Comparison of ENCODE assay signal across 10 cellular contexts in genomic region chr15:96359772-96360498, GRCh38. TPM values are rescaled to one million over a fixed set of nuclear protein-coding genes. Genes with fewer than 3 reads are reported as not detected.
A peak's percentile ranks its signal among the peaks of the same experiment; 100 is the strongest.
DNase-seq lines count a peak whose midpoint lies in the region; ATAC-seq lines count a peak whose summit lies in the region.
"Had no signal": no experiment of that assay in that cellular context is flagged by ENCODE, and none has a peak within 500 bp of the region (broad histone marks: within the 10 kb centered on the region; RNA-seq: fewer than 3 reads in every experiment).

No MANE protein-coding gene starts in this region.

- peaks cover 41% of the 10 kb centered on the region for H3K4me1 ChIP-seq in HUES6 (ENCODE audit: control insufficient read depth, insufficient read depth, low read length)
- peaks cover 41% of the 10 kb centered on the region for H3K4me1 ChIP-seq in stomach smooth muscle (ENCODE audit: control insufficient read depth, insufficient read depth, low read length)

- H3K9ac ChIP-seq in HUES6 (ENCODE audit: low read length) (no peak overlapping the region), stomach smooth muscle (ENCODE audit: low read length in 2 of 2) (peak overlapping the region; percentile 70 to 86)

- H3K27me3 ChIP-seq in HUES6 (ENCODE audit: control insufficient read depth, insufficient read depth, low read length) (peaks cover 100% of the 10 kb centered on the region), stomach smooth muscle (ENCODE audit: control insufficient read depth in 1 of 2, insufficient read depth in 2 of 2, low read length in 2 of 2) (no peaks in the 10 kb centered on the region)

- no peaks in the 10 kb centered on the region for H3K9me3 ChIP-seq in HUES6 (ENCODE audit: control insufficient read depth, insufficient read depth, low read depth, low read length)
- H3K9me3 ChIP-seq in stomach smooth muscle (ENCODE audit: control insufficient read depth in 2 of 2, low read length in 2 of 2): no peaks in the 10 kb centered on the region

- peak; percentile 60 for DNase-seq in dermis blood vessel endothelial cell
- peak; percentile 47 for DNase-seq in left lobe of liver (ENCODE audit: low spot score)
- DNase-seq in A172 (ENCODE audit: low spot score): no peak
- DNase-seq in NCI-H226: no peak
- DNase-seq: activated CD4-positive, alpha-beta T cell treated with anti-CD3 and anti-CD28 coated beads for 1 hour; NCI-H2081 treated with DMSO at 0.1 percent for 48 hours had no signal

- H3K36me3 ChIP-seq in HUES6 (ENCODE audit: control insufficient read depth, insufficient read depth, low read length) (no peaks in the 10 kb centered on the region), stomach smooth muscle (ENCODE audit: control insufficient read depth in 2 of 2, insufficient read depth in 2 of 2, low read length in 2 of 2) (no peaks in the 10 kb centered on the region)

- H3K27ac ChIP-seq in HUES6 (ENCODE audit: low read depth, low read length) (no peak overlapping the region), stomach smooth muscle (ENCODE audit: low read length) (peak overlapping the region; percentile 98)

- peak overlapping the region; percentile 65 for H3K4me3 ChIP-seq in HUES6 (ENCODE audit: low read depth, low read length)
- peak overlapping the region; percentile 57 to 81 for H3K4me3 ChIP-seq in stomach smooth muscle (ENCODE audit: low read length in 2 of 2)

- ATAC-seq in left lobe of liver (peak; percentile 33), HG03175 (IDR thresholded peaks at IDR 0.05; ENCODE audit: unreplicated experiment) (no peak), HG02623 (IDR thresholded peaks at IDR 0.05; ENCODE audit: unreplicated experiment) (no peak)

RNA-seq across cellular contexts. Expression of gene NR2F2, which starts 29.4 kb away (rescaled TPM):
- total RNA-seq in dermis blood vessel endothelial cell (14.0 and 36.6 TPM in 2 replicates), left lobe of liver (37.0 TPM)
- 9.2 and 16.2 TPM in 2 replicates for total RNA-seq in A172 (2014; rRNA removed; shearing (Covaris generic))

Comparison
In these comparisons a context has a peak if more than half of its experiments do, and no peak if none do; other contexts are left out.
1. DNase-seq: peak in dermis blood vessel endothelial cell (single experiment) and left lobe of liver (single experiment); none in A172 (single experiment) and NCI-H226 (single experiment).